In genomic region chr5:157504059-157504458, GRCh38 we compare ENCODE assay signal across 3 cellular contexts. TPM values are rescaled to one million over a fixed set of nuclear protein-coding genes. Genes with fewer than 3 reads are reported as not detected.
"Had no signal": no experiment of that assay in that cellular context is flagged by ENCODE, and none has a peak within 500 bp of the region (broad histone marks: within the 10 kb centered on the region; RNA-seq: fewer than 3 reads in every experiment).

No MANE protein-coding gene starts in this region.

RNA-seq across cellular contexts. Expression of gene NIPAL4, which starts 44.0 kb away (rescaled TPM):
- total RNA-seq: activated CD8-positive, alpha-beta T cell treated with anti-CD3 and anti-CD28 coated beads, Interleukin-2, amount 10 ng/mL, durations not matched to agents 7 days and 5 days; cerebellum; SJCRH30 had no signal
